In the genomic region with DNA sequence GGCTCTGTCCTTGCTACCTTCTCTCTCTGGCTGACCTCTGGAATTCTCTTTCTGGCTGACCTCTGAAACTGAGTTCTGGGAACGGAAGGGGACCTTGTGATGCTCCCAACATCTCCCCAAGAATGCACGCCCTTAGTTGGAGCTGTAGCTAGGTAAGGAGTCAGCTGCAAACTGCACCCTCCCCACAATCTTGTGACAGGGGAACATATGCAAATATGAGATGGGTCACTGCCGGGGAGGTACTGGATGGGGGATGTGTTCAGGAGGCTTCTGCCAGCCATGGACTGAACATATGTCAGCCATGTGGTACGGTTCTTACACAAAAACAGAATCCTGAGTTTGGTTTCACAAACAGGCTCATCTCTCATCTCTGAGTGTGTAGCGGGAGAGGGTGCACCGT, we compare ENCODE assay signal across 11 cellular contexts. TPM values are rescaled to one million over a fixed set of nuclear protein-coding genes. Genes with fewer than 3 reads are reported as not detected.
DNase-seq lines count a peak whose midpoint lies in the region; ATAC-seq and TF ChIP-seq lines count a peak whose summit lies in the region.
"Had no signal": no experiment of that assay in that cellular context is flagged by ENCODE, and none has a peak within 500 bp of the region (broad histone marks: within the 10 kb centered on the region; RNA-seq: fewer than 3 reads in every experiment).

No MANE protein-coding gene starts in this region.

- H3K4me3 ChIP-seq in gastroesophageal sphincter: no peak overlapping the region

- H3K27ac ChIP-seq in gastroesophageal sphincter: peak overlapping the region in 3 of 4 donors; percentile 78 to 83 (median 78)

- TF ChIP-seq POLR2A in gastroesophageal sphincter (IDR thresholded peaks at IDR 0.05): no peak

- ATAC-seq in GM18520 (IDR thresholded peaks at IDR 0.05; ENCODE audit: unreplicated experiment): peak; percentile 90
- ATAC-seq in GM21381 (IDR thresholded peaks at IDR 0.05; ENCODE audit: unreplicated experiment): peak; percentile 94
- peak; percentile 94 for ATAC-seq in HG03175 (IDR thresholded peaks at IDR 0.05; ENCODE audit: unreplicated experiment)
- no peak for ATAC-seq in gastroesophageal sphincter

- H3K4me1 ChIP-seq in gastroesophageal sphincter: peaks cover 10 to 99% (median 32%) of the 10 kb centered on the region in 3 donors

- DNase-seq in NCI-H446 (lab: John Stamatoyannopoulos, UW) (no peak), NCI-H1105 (lab: John Stamatoyannopoulos, UW) (no peak), cerebellar nuclear complex (lab: John Stamatoyannopoulos, UW) (no peak), D341Med (ENCODE audit: low spot score) (no peak)
- DNase-seq: activated CD4-positive, alpha-beta T cell treated with anti-CD3 and anti-CD28 coated beads for 1 hour; dermis blood vessel endothelial cell; NCI-H187 had no signal

- WGBS in gastroesophageal sphincter (ENCODE audit: low coverage in 1 of 2), 2 donors: 100% methylated on average over 4 of the region's 6 CpGs; no CpG with 5 or more reads in 1 of the 2 donors

- H3K9me3 ChIP-seq in gastroesophageal sphincter: no peaks in the 10 kb centered on the region

- no peaks in the 10 kb centered on the region for H3K27me3 ChIP-seq in gastroesophageal sphincter

- no peak for TF ChIP-seq CTCF in gastroesophageal sphincter (IDR thresholded peaks at IDR 0.05)

- H3K36me3 ChIP-seq in gastroesophageal sphincter: no peaks in the 10 kb centered on the region

- no peak for TF ChIP-seq EP300 in gastroesophageal sphincter (IDR thresholded peaks at IDR 0.05)

RNA-seq across cellular contexts. Expression of a gene that starts 34.2 kb away (rescaled TPM):
- total RNA-seq in gastroesophageal sphincter: 10 to 100 TPM; 31.2 to 41.7 (median 32.7) TPM
